Comparison of ENCODE assay signal across 18 cellular contexts in the genomic region with DNA sequence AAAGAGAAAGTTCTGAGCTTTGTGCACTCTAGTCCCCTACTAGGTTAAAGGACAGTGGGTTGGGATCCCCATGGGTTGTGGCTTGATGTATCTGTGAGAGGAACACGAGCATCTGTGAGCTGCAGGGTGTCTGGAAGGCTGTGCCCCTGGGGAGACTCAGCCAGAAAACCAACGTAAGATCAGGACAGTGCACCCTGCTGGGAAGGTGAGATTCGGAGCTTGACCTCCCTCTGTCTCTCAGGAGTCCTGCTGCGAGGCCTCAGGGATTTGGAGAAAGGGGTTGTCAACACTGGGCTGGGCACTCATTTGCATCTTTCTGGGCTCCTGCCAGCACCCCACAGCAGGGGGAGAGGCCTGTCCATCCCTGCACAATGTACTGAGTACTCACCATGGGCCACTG. TPM values are rescaled to one million over a fixed set of nuclear protein-coding genes. Genes with fewer than 3 reads are reported as not detected.
DNase-seq lines count a peak whose midpoint lies in the region; ATAC-seq, FAIRE-seq and TF ChIP-seq lines count a peak whose summit lies in the region.
"Had no signal": no experiment of that assay in that cellular context is flagged by ENCODE, and none has a peak within 500 bp of the region (broad histone marks: within the 10 kb centered on the region; RNA-seq: fewer than 3 reads in every experiment).

No MANE protein-coding gene starts in this region.

- no peaks in the 10 kb centered on the region for H3K9me3 ChIP-seq in BLaER1 treated with 17β-estradiol and CSF1 and Interleukin-3, amounts not matched to agents 10 nM and 100 nM (replicated peaks in 1 of 11)
- H3K9me3 ChIP-seq in IMR-90 (ENCODE audit: control insufficient read depth, insufficient read depth, low read length) (no peaks in the 10 kb centered on the region), astrocyte (ENCODE audit: insufficient read depth, low read depth, low read length) (no peaks in the 10 kb centered on the region), uterus (no peaks in the 10 kb centered on the region), upper lobe of right lung (no peaks in the 10 kb centered on the region)

- H3K18ac ChIP-seq in IMR-90 (ENCODE audit: low read depth, low read length), result no peak overlapping the region

- H3K27ac ChIP-seq in BLaER1 treated with 17β-estradiol and CSF1 and Interleukin-3, amounts not matched to agents 10 nM and 100 nM, result no peak overlapping the region
- H3K27ac ChIP-seq in IMR-90 (ENCODE audit: insufficient read depth, low read length), result no peak overlapping the region
- H3K27ac ChIP-seq in astrocyte (ENCODE audit: low read depth, low read length), result no peak overlapping the region
- peak overlapping the region; percentile 83 to 94 for H3K27ac ChIP-seq in uterus
- H3K27ac ChIP-seq in upper lobe of right lung, result no peak overlapping the region
- H3K27ac ChIP-seq: KMS-11 had no signal

- POLR2A ChIA-PET in IMR-90 (lab: Charles Lee; ENCODE audit: unreplicated experiment), result no interaction called here

- peaks cover 13 to 35% (median 26%) of the 10 kb centered on the region in 10 experiments; a peak in 19 of 20 replicates for H3K4me1 ChIP-seq in BLaER1 treated with 17β-estradiol and CSF1 and Interleukin-3, amounts not matched to agents 10 nM and 100 nM
- H3K4me1 ChIP-seq in IMR-90 (ENCODE audit: control insufficient read depth, insufficient read depth, low read length), result peaks cover 15% of the 10 kb centered on the region
- peaks cover 23% of the 10 kb centered on the region for H3K4me1 ChIP-seq in astrocyte (ENCODE audit: insufficient read depth, low read length)
- peaks cover 0 to 25% of the 10 kb centered on the region in 2 donors for H3K4me1 ChIP-seq in uterus
- no peaks in the 10 kb centered on the region for H3K4me1 ChIP-seq in upper lobe of right lung

- no peak overlapping the region for H3K4me3 ChIP-seq in BLaER1 treated with 17β-estradiol and CSF1 and Interleukin-3, amounts not matched to agents 10 nM and 100 nM
- no peak overlapping the region for H3K4me3 ChIP-seq in IMR-90 (ENCODE audit: insufficient read depth, low read depth, low read length)
- H3K4me3 ChIP-seq in astrocyte (ENCODE audit: insufficient read depth, low read depth, low read length), result no peak overlapping the region
- H3K4me3 ChIP-seq in uterus, result no peak overlapping the region
- no peak overlapping the region for H3K4me3 ChIP-seq in upper lobe of right lung

- CTCF ChIA-PET in IMR-90 (lab: Yijun Ruan, JAX), result interaction anchor here (1.6 kb wide), 1 partner anchor 50 kb away, joined by 5 read pairs; no protein-coding TSS in a partner anchor

- H3K56ac ChIP-seq in IMR-90 (ENCODE audit: extremely low read depth, insufficient read depth, low read length), result no peak overlapping the region

- H3K9me1 ChIP-seq in IMR-90 (ENCODE audit: insufficient read depth, low read length), result peaks cover 8% of the 10 kb centered on the region

- H3K23ac ChIP-seq in IMR-90 (ENCODE audit: low read depth, low read length), result no peak overlapping the region

- H3K4me1 Mint-ChIP-seq in astrocyte (ENCODE audit: low read depth, unreplicated experiment), result peaks cover 16% of the 10 kb centered on the region

- intact Hi-C loops in IMR-90 (cut with micrococcal nuclease), result no loop called here
- intact Hi-C loops in uterus (cut with DNase I; ENCODE audit: low total_unique reads), result no loop called here
- intact Hi-C loops in upper lobe of right lung (cut with DNase I), result no loop called here

- BruUV-seq in IMR-90 (replicated peaks; lab: Mats Ljungman, UMichigan), result no TSS peak

- TF ChIP-seq POLR2A in IMR-90 (IDR thresholded peaks at IDR 0.05; ENCODE audit: low read depth, low read length), result no peak
- TF ChIP-seq POLR2A in uterus (IDR thresholded peaks at IDR 0.05), result no peak

- H3K4me2 ChIP-seq in BLaER1 treated with 17β-estradiol and CSF1 and Interleukin-3, amounts not matched to agents 10 nM and 100 nM, result peak overlapping the region in 9 of 11 experiments; percentile 1 to 60 (median 9); a peak in 4 of 22 replicates
- no peak overlapping the region for H3K4me2 ChIP-seq in IMR-90 (ENCODE audit: low read depth, low read length)
- no peak overlapping the region for H3K4me2 ChIP-seq in astrocyte (ENCODE audit: low read length)
- H3K4me2 ChIP-seq: KMS-11 had no signal

- no peak for TF ChIP-seq RAD21 in IMR-90 (IDR thresholded peaks at IDR 0.05; ENCODE audit: low read length)

- ATAC-seq in IMR-90 (ENCODE audit: low read depth), result no peak
- ATAC-seq in upper lobe of right lung, result no peak

- H3K79me1 ChIP-seq in IMR-90 (ENCODE audit: low read depth in 1 of 2, low read length in 2 of 2), result no peaks in the 10 kb centered on the region

- no peaks in the 10 kb centered on the region for H3K9me3 Mint-ChIP-seq in astrocyte (ENCODE audit: unreplicated experiment)
- H3K9me3 Mint-ChIP-seq: CD4-positive, alpha-beta memory T cell had no signal

- H3K9ac ChIP-seq in BLaER1 treated with 17β-estradiol and CSF1 and Interleukin-3, amounts not matched to agents 10 nM and 100 nM, result no peak overlapping the region
- H3K9ac ChIP-seq in IMR-90 (ENCODE audit: low read depth, low read length) (no peak overlapping the region), astrocyte (ENCODE audit: low read length) (no peak overlapping the region)
- H3K9ac ChIP-seq: KMS-11 had no signal

- H4K5ac ChIP-seq in IMR-90 (ENCODE audit: low read depth, low read length), result no peak overlapping the region; the same call in 1 of the 2 replicates

- peaks cover 24% of the 10 kb centered on the region for H3K27me3 Mint-ChIP-seq in astrocyte (ENCODE audit: low read depth, unreplicated experiment)
- H3K27me3 Mint-ChIP-seq: CD4-positive, alpha-beta memory T cell had no signal

- no peaks in the 10 kb centered on the region for H3K36me3 ChIP-seq in BLaER1 treated with 17β-estradiol and CSF1 and Interleukin-3, amounts not matched to agents 10 nM and 100 nM
- H3K36me3 ChIP-seq in IMR-90 (ENCODE audit: control insufficient read depth, insufficient read depth, low read length), result no peaks in the 10 kb centered on the region
- H3K36me3 ChIP-seq in astrocyte (ENCODE audit: insufficient read depth, low read length), result no peaks in the 10 kb centered on the region
- H3K36me3 ChIP-seq in uterus, result no peaks in the 10 kb centered on the region
- no peaks in the 10 kb centered on the region for H3K36me3 ChIP-seq in upper lobe of right lung

- H4K8ac ChIP-seq in IMR-90 (ENCODE audit: low read depth in 2 of 2, low read length in 2 of 2), result no peak overlapping the region

- H3K14ac ChIP-seq in IMR-90 (replicated peaks; ENCODE audit: low read depth, low read length), result no peak overlapping the region

- H3K27me3 ChIP-seq in BLaER1 treated with 17β-estradiol and CSF1 and Interleukin-3, amounts not matched to agents 10 nM and 100 nM, result no peaks in the 10 kb centered on the region
- no peaks in the 10 kb centered on the region for H3K27me3 ChIP-seq in IMR-90 (ENCODE audit: control insufficient read depth, insufficient read depth, low read length)
- H3K27me3 ChIP-seq in astrocyte (ENCODE audit: insufficient read depth, low read length), result no peaks in the 10 kb centered on the region
- H3K27me3 ChIP-seq in uterus, result no peaks in the 10 kb centered on the region
- no peaks in the 10 kb centered on the region for H3K27me3 ChIP-seq in upper lobe of right lung

- H3K27ac Mint-ChIP-seq in astrocyte (ENCODE audit: unreplicated experiment), result peak overlapping the region; percentile 47

- WGBS in IMR-90 (ENCODE audit: extremely low coverage in 2 of 2, insufficient read length in 1 of 2), 2 experiments, result 83% methylated on average over 1 of the region's 4 CpGs; no CpG with 5 or more reads in 1 of the 2 experiments

- TF ChIP-seq CTCF in IMR-90 (conservative IDR thresholded peaks at IDR 0.05; ENCODE audit: low read depth, low read length), result no peak
- TF ChIP-seq CTCF in astrocyte (IDR thresholded peaks at IDR 0.05; ENCODE audit: insufficient read depth, low read depth, low read length), result no peak
- TF ChIP-seq CTCF in uterus (IDR thresholded peaks at IDR 0.05), result no peak
- TF ChIP-seq CTCF in upper lobe of right lung (IDR thresholded peaks at IDR 0.05), result no peak

- H2AK9ac ChIP-seq in IMR-90 (replicated peaks; ENCODE audit: low read depth, low read length, poor library complexity), result no peak overlapping the region

- no peaks in the 10 kb centered on the region for H4K20me1 ChIP-seq in BLaER1 treated with 17β-estradiol and CSF1 and Interleukin-3, amounts not matched to agents 10 nM and 100 nM
- H4K20me1 ChIP-seq in IMR-90 (ENCODE audit: insufficient read depth, low read length), result no peaks in the 10 kb centered on the region
- no peaks in the 10 kb centered on the region for H4K20me1 ChIP-seq in astrocyte (ENCODE audit: insufficient read depth, low read length)

- H2BK5ac ChIP-seq in IMR-90 (ENCODE audit: low read depth, low read length, poor library complexity, severe bottlenecking), result no peak overlapping the region

- peaks cover 3% of the 10 kb centered on the region for H3K36me3 Mint-ChIP-seq in astrocyte (ENCODE audit: low read depth, unreplicated experiment)
- H3K36me3 Mint-ChIP-seq: CD4-positive, alpha-beta memory T cell had no signal

- peak overlapping the region; percentile 37; the same call in 1 of the 2 replicates for H2BK120ac ChIP-seq in IMR-90 (ENCODE audit: low read depth, low read length)

- peak overlapping the region; percentile 28; the same call in 1 of the 2 replicates for H4K91ac ChIP-seq in IMR-90 (ENCODE audit: insufficient read depth, low read depth, low read length)

- dilution Hi-C loops in IMR-90 (cut with HindIII; ENCODE audit: low sequenced_read_pairs, unreplicated experiment), result no loop called here

- DNase-seq in IMR-90 (no peak), astrocyte (ENCODE audit: low read depth) (no peak), uterus (no peak), upper lobe of right lung (no peak), EL (no peak), SW 1271 (lab: John Stamatoyannopoulos, UW) (no peak)
- DNase-seq: Calu3; CD4-positive, alpha-beta memory T cell; DMS53; NCI-H1105 treated with DMSO at 0.1 percent for 48 hours; NCI-H2029 treated with DMSO at 0.1 percent for 48 hours; NCI-H446; NCI-H526; SHP77 had no signal

- H2AFZ ChIP-seq in IMR-90 (replicated peaks; ENCODE audit: low read length, poor library complexity) (peak overlapping the region; percentile 18), astrocyte (ENCODE audit: low read depth, low read length) (no peak overlapping the region)

- FAIRE-seq in astrocyte (lab: Jason Lieb, UNC), result no peak

- in situ Hi-C loops in IMR-90 (cut with MboI; ENCODE audit: low sequenced_read_pairs), result no loop called here

- H2BK20ac ChIP-seq in IMR-90 (ENCODE audit: low read depth, low read length), result peak overlapping the region; percentile 27; the same call in 1 of the 2 replicates

- H2BK15ac ChIP-seq in IMR-90 (ENCODE audit: low read depth, low read length), result peak overlapping the region; percentile 35; the same call in 1 of the 3 replicates

- peak overlapping the region; percentile 93; the same call in 1 of the 2 replicates for H2AK5ac ChIP-seq in IMR-90 (ENCODE audit: low read depth, low read length)

- no peak overlapping the region for H3K4me3 Mint-ChIP-seq in astrocyte (ENCODE audit: unreplicated experiment)
- H3K4me3 Mint-ChIP-seq: CD4-positive, alpha-beta memory T cell had no signal

- no peak overlapping the region for H3K4ac ChIP-seq in IMR-90 (ENCODE audit: low read depth, low read length)

- H3K79me2 ChIP-seq in astrocyte (ENCODE audit: insufficient read depth, low read length), result no peaks in the 10 kb centered on the region

RNA-seq across cellular contexts. Expression of gene ANKRD63, which starts 15.2 kb away (rescaled TPM):
- total RNA-seq in IMR-90 (2012; rRNA removed) (under 0.01 TPM in 1 of 2 replicates, not detected in the other), astrocyte (not detected in 2 replicates), uterus (under 1 TPM in 2 of 4 donors, not detected in 2; 0.28 to 0.52 TPM), upper lobe of right lung (not detected)
- polyA plus RNA-seq in IMR-90 (2012; rRNA removed), result not detected in 2 replicates
- polyA plus RNA-seq in IMR-90 (2012; cell fraction: cytosol; rRNA removed), result not detected in 2 replicates
- polyA plus RNA-seq in IMR-90 (2012; cell fraction: nucleus; rRNA removed; ENCODE audit: low replicate concordance), result 0.05 TPM in 1 of 2 replicates, not detected in the other
- total RNA-seq: Calu3; CD4-positive, alpha-beta memory T cell; HT1080 had no signal
- polyA plus RNA-seq: BJ; CD4-positive, alpha-beta memory T cell had no signal

RNA-seq across cellular contexts. Expression of gene PAK6, which starts 28.8 kb away (rescaled TPM):
- total RNA-seq in IMR-90 (2012; rRNA removed), result not detected in 2 replicates
- polyA plus RNA-seq in IMR-90 (2012; rRNA removed), result 0.21 TPM in 1 of 2 replicates, not detected in the other
- 0.07 TPM in 1 of 2 replicates, not detected in the other for polyA plus RNA-seq in IMR-90 (2012; cell fraction: cytosol; rRNA removed)
- 0.13 and 0.14 TPM in 2 replicates for polyA plus RNA-seq in IMR-90 (2012; cell fraction: nucleus; rRNA removed; ENCODE audit: low replicate concordance)
- total RNA-seq in astrocyte, result 0.38 and 1.1 TPM in 2 replicates
- total RNA-seq in uterus, result 1 to 10 TPM in 3 of 4 donors, not detected in 1; 2.3 to 5.0 (median 3.3) TPM
- total RNA-seq in upper lobe of right lung, result 5.7 TPM
- polyA plus RNA-seq: BJ had no signal

RNA-seq across cellular contexts. Expression of gene PLCB2, which starts 40.1 kb away (rescaled TPM):
- total RNA-seq in IMR-90 (2012; rRNA removed), result 0.18 and 0.28 TPM in 2 replicates
- polyA plus RNA-seq in IMR-90 (2012; rRNA removed), result 0.87 and 1.4 TPM in 2 replicates
- polyA plus RNA-seq in IMR-90 (2012; cell fraction: cytosol; rRNA removed), result 0.45 and 0.78 TPM in 2 replicates
- polyA plus RNA-seq in IMR-90 (2012; cell fraction: nucleus; rRNA removed; ENCODE audit: low replicate concordance), result 2.8 and 3.8 TPM in 2 replicates
- 1.7 and 3.7 TPM in 2 replicates for total RNA-seq in astrocyte
- 10 to 100 TPM in 2 of 4 donors, 1 to 10 TPM in 2; 3.5 to 19.0 (median 9.3) TPM for total RNA-seq in uterus
- 61.2 TPM for total RNA-seq in upper lobe of right lung

RNA-seq across cellular contexts. Expression of gene INAFM2, which starts 55.8 kb away (rescaled TPM):
- total RNA-seq in IMR-90 (2012; rRNA removed) (10.4 and 13.1 TPM in 2 replicates), astrocyte (39.2 and 41.2 TPM in 2 replicates), uterus (10 to 100 TPM in 2 of 4 donors, 1 to 10 TPM in 2; 3.2 to 68.1 (median 8.9) TPM), upper lobe of right lung (39.5 TPM)
- 11.7 and 14.0 TPM in 2 replicates for polyA plus RNA-seq in IMR-90 (2012; rRNA removed)
- polyA plus RNA-seq in IMR-90 (2012; cell fraction: cytosol; rRNA removed), result 4.2 and 6.0 TPM in 2 replicates
- polyA plus RNA-seq in IMR-90 (2012; cell fraction: nucleus; rRNA removed; ENCODE audit: low replicate concordance), result 6.6 and 18.3 TPM in 2 replicates

Comparison
In these comparisons a context has a peak if more than half of its experiments do, and no peak if none do; other contexts are left out.
1. H3K27ac ChIP-seq: peak in uterus (2 of 2); none in BLaER1 treated with 17β-estradiol and CSF1 and Interleukin-3, amounts not matched to agents 10 nM and 100 nM (0 of 11), IMR-90 (single experiment), astrocyte (single experiment) and upper lobe of right lung (single experiment).
2. H3K4me2 ChIP-seq: peak in BLaER1 treated with 17β-estradiol and CSF1 and Interleukin-3, amounts not matched to agents 10 nM and 100 nM (9 of 11); none in IMR-90 (single experiment) and astrocyte (single experiment).